In the genomic region with DNA sequence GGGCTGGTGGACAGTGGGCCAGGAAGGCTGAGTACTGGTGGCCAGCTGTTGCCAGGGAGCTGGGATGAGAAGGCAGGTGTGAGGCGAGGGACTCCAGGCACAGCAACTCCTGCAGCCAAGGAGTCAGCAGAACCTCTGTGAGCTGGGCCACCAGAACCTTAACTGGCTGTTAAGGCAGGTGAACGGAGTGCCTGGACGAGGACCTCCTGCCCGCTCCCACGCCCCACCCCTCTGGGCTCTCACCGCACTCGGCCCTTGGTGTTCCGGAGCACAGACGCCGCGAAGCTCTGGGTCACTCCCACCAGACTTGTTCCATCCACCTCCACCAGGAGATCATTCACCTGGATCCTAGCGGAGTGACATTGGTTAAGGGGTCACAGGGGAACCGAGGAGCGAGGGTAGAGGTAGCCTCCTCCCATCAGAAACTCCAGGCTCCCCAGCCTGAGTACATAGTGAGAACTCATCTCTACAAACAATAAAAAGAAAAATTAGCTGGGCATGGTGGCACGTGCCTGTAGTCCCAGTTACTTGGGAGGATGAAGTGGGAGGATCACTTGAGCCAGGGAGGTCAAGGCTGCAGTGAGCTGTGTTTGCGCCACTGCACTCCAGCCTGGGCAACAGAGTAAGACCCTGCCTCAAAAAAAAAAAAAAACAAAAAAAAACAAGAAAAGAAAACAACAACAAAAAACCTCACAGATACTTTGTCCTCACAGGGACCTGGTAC, we compare ENCODE assay signal across 13 cellular contexts. TPM values are rescaled to one million over a fixed set of nuclear protein-coding genes. Genes with fewer than 3 reads are reported as not detected.
DNase-seq lines count a peak whose midpoint lies in the region; ATAC-seq and TF ChIP-seq lines count a peak whose summit lies in the region.
"Had no signal": no experiment of that assay in that cellular context is flagged by ENCODE, and none has a peak within 500 bp of the region (broad histone marks: within the 10 kb centered on the region; RNA-seq: fewer than 3 reads in every experiment).

No MANE protein-coding gene starts in this region.

- intact Hi-C loops in left ventricle myocardium inferior (cut with micrococcal nuclease) (no loop called here), Right ventricle myocardium inferior (cut with DNase I) (loop anchor here (2.0 kb wide), 1 partner anchor 36 kb away; no protein-coding TSS in a partner anchor), lower lobe of right lung (cut with DNase I) (no loop called here), prostate gland (cut with DNase I) (no loop called here)
- intact Hi-C loops in activated T-helper 2 cell treated with anti-CD3 and anti-CD28 coated beads, Interferon-gamma antibody, Interleukin-2, Interleukin-4, amounts not matched to agents 10 μg/mL and 5 μg/mL and 100 μg/mL, durations not matched to agents 14 hours and 24 hours and 36 hours (cut with micrococcal nuclease): loop anchor here (2.0 kb wide), 1 partner anchor 20 kb away; no protein-coding TSS in a partner anchor

- H3K4me1 ChIP-seq in left ventricle myocardium inferior (peaks cover 61% of the 10 kb centered on the region), lower lobe of right lung (peaks cover 51% of the 10 kb centered on the region), upper lobe of left lung (peaks cover 46 to 69% (median 52%) of the 10 kb centered on the region in 4 donors), prostate gland (replicated peaks) (no peaks in the 10 kb centered on the region)

- no peaks in the 10 kb centered on the region for H3K9me3 Mint-ChIP-seq in activated T-helper 2 cell treated with anti-CD3 and anti-CD28 coated beads, Interferon-gamma antibody, Interleukin-2, Interleukin-4, amounts not matched to agents 10 μg/mL and 5 μg/mL and 100 μg/mL, durations not matched to agents 14 hours and 24 hours and 36 hours
- H3K9me3 Mint-ChIP-seq: mesothelial cell of epicardium had no signal

- H3K9me3 ChIP-seq in left ventricle myocardium inferior (replicated peaks): no peaks in the 10 kb centered on the region
- no peaks in the 10 kb centered on the region for H3K9me3 ChIP-seq in lower lobe of right lung
- H3K9me3 ChIP-seq in upper lobe of left lung: no peaks in the 10 kb centered on the region
- no peaks in the 10 kb centered on the region for H3K9me3 ChIP-seq in prostate gland

- ATAC-seq in Right ventricle myocardium inferior (no peak), lower lobe of right lung (no peak), upper lobe of left lung (ENCODE audit: low FRiP score in 2 of 2) (no peak), HG02623 (IDR thresholded peaks at IDR 0.05; ENCODE audit: unreplicated experiment) (no peak)

- TF ChIP-seq EP300 in upper lobe of left lung (IDR thresholded peaks at IDR 0.05): no peak

- TF ChIP-seq POLR2A in upper lobe of left lung (IDR thresholded peaks at IDR 0.05) (no peak), prostate gland (IDR thresholded peaks at IDR 0.05) (no peak)

- 81 to 83% methylated on average over 14 to 16 of the region's 16 CpGs for WGBS in upper lobe of left lung, 2 donors
- WGBS in prostate gland: 92% methylated on average over 16 of the region's 16 CpGs

- TF ChIP-seq CTCF in left ventricle myocardium inferior (IDR thresholded peaks at IDR 0.05; ENCODE audit: borderline replicate concordance): no peak
- no peak for TF ChIP-seq CTCF in lower lobe of right lung (IDR thresholded peaks at IDR 0.05)
- TF ChIP-seq CTCF in upper lobe of left lung (IDR thresholded peaks at IDR 0.05): no peak
- no peak for TF ChIP-seq CTCF in GM10266 (IDR thresholded peaks at IDR 0.05; ENCODE audit: control insufficient read depth, insufficient read depth, low read depth, missing control alignments)
- no peak for TF ChIP-seq CTCF in prostate gland (IDR thresholded peaks at IDR 0.05)

- no peaks in the 10 kb centered on the region for H3K27me3 Mint-ChIP-seq in activated T-helper 2 cell treated with anti-CD3 and anti-CD28 coated beads, Interferon-gamma antibody, Interleukin-2, Interleukin-4, amounts not matched to agents 10 μg/mL and 5 μg/mL and 100 μg/mL, durations not matched to agents 14 hours and 24 hours and 36 hours (ENCODE audit: low read depth)

- H3K27me3 ChIP-seq in left ventricle myocardium inferior (ENCODE audit: low read depth) (no peaks in the 10 kb centered on the region), lower lobe of right lung (ENCODE audit: low read depth) (no peaks in the 10 kb centered on the region), upper lobe of left lung (no peaks in the 10 kb centered on the region), prostate gland (replicated peaks; ENCODE audit: insufficient read depth) (no peaks in the 10 kb centered on the region)

- peak overlapping the region; percentile 28 for H3K4me3 ChIP-seq in left ventricle myocardium inferior
- no peak overlapping the region for H3K4me3 ChIP-seq in lower lobe of right lung
- H3K4me3 ChIP-seq in upper lobe of left lung: no peak overlapping the region
- no peak overlapping the region for H3K4me3 ChIP-seq in prostate gland

- H3K36me3 Mint-ChIP-seq in activated T-helper 2 cell treated with anti-CD3 and anti-CD28 coated beads, Interferon-gamma antibody, Interleukin-2, Interleukin-4, amounts not matched to agents 10 μg/mL and 5 μg/mL and 100 μg/mL, durations not matched to agents 14 hours and 24 hours and 36 hours (ENCODE audit: low read depth): peaks cover 95% of the 10 kb centered on the region

- DNase-seq in left ventricle myocardium inferior: no peak
- DNase-seq in Right ventricle myocardium inferior (ENCODE audit: missing footprints): no peak
- DNase-seq in activated T-helper 2 cell treated with anti-CD3 and anti-CD28 coated beads, Interferon-gamma antibody, Interleukin-2, Interleukin-4, amounts not matched to agents 10 μg/mL and 5 μg/mL and 100 μg/mL, durations not matched to agents 14 hours and 24 hours and 36 hours (ENCODE audit: low spot score): no peak
- no peak for DNase-seq in lower lobe of right lung
- DNase-seq in upper lobe of left lung: no peak
- DNase-seq in GM10266 (ENCODE audit: extremely low spot score): no peak
- no peak for DNase-seq in prostate gland (ENCODE audit: low spot score)
- DNase-seq: NCI-H1105 treated with DMSO at 0.1 percent for 48 hours; NCI-H510A treated with DMSO at 0.1 percent for 48 hours; stimulated activated CD4-positive, alpha-beta T cell treated with anti-CD3 and anti-CD28 coated beads, Interleukin-4, amount 100 ng/mL, for 1 hour had no signal

- peak overlapping the region; percentile 67 for H3K4me3 Mint-ChIP-seq in activated T-helper 2 cell treated with anti-CD3 and anti-CD28 coated beads, Interferon-gamma antibody, Interleukin-2, Interleukin-4, amounts not matched to agents 10 μg/mL and 5 μg/mL and 100 μg/mL, durations not matched to agents 14 hours and 24 hours and 36 hours (ENCODE audit: low read depth)
- H3K4me3 Mint-ChIP-seq: mesothelial cell of epicardium had no signal

- H3K36me3 ChIP-seq in left ventricle myocardium inferior (peaks cover 89% of the 10 kb centered on the region), lower lobe of right lung (peaks cover 93% of the 10 kb centered on the region), upper lobe of left lung (peaks cover 23 to 91% (median 81%) of the 10 kb centered on the region in 4 donors), prostate gland (peaks cover 15 to 19% of the 10 kb centered on the region in 2 donors)

- peaks cover 69% of the 10 kb centered on the region for H3K4me1 Mint-ChIP-seq in activated T-helper 2 cell treated with anti-CD3 and anti-CD28 coated beads, Interferon-gamma antibody, Interleukin-2, Interleukin-4, amounts not matched to agents 10 μg/mL and 5 μg/mL and 100 μg/mL, durations not matched to agents 14 hours and 24 hours and 36 hours (ENCODE audit: low read depth)

- H3K27ac ChIP-seq in left ventricle myocardium inferior (replicated peaks) (peak overlapping the region; percentile 74), lower lobe of right lung (peak overlapping the region; percentile 49), upper lobe of left lung (peak overlapping the region in 3 of 4 donors; percentile 62 to 79 (median 73)), prostate gland (no peak overlapping the region)

- peak overlapping the region; percentile 78 for H3K27ac Mint-ChIP-seq in activated T-helper 2 cell treated with anti-CD3 and anti-CD28 coated beads, Interferon-gamma antibody, Interleukin-2, Interleukin-4, amounts not matched to agents 10 μg/mL and 5 μg/mL and 100 μg/mL, durations not matched to agents 14 hours and 24 hours and 36 hours
- H3K27ac Mint-ChIP-seq: mesothelial cell of epicardium had no signal

RNA-seq across cellular contexts. Expression of a gene that starts 9.3 kb away (rescaled TPM):
- total RNA-seq in left ventricle myocardium inferior (33.0 TPM), Right ventricle myocardium inferior (38.4 TPM), lower lobe of right lung (92.6 TPM), upper lobe of left lung (100 to 1,000 TPM in 1 of 6 donors, 10 to 100 TPM in 5; 37.5 to 121 (median 74.7) TPM), prostate gland (10 to 100 TPM; 36.2 to 79.7 TPM)
- 126 and 130 TPM in 2 replicates for total RNA-seq in activated T-helper 2 cell treated with anti-CD3 and anti-CD28 coated beads, Interferon-gamma antibody, Interleukin-2, Interleukin-4, amounts not matched to agents 10 μg/mL and 5 μg/mL and 100 μg/mL, durations not matched to agents 14 hours and 24 hours and 36 hours

RNA-seq across cellular contexts. Expression of a gene that starts 11.2 kb away (rescaled TPM):
- 1.6 TPM for total RNA-seq in left ventricle myocardium inferior
- 1.7 TPM for total RNA-seq in Right ventricle myocardium inferior
- 2.0 and 2.4 TPM in 2 replicates for total RNA-seq in activated T-helper 2 cell treated with anti-CD3 and anti-CD28 coated beads, Interferon-gamma antibody, Interleukin-2, Interleukin-4, amounts not matched to agents 10 μg/mL and 5 μg/mL and 100 μg/mL, durations not matched to agents 14 hours and 24 hours and 36 hours
- 9.2 TPM for total RNA-seq in lower lobe of right lung
- 10 to 100 TPM in 2 of 6 donors, 1 to 10 TPM in 3, under 1 TPM in 1; 0.49 to 16.8 (median 5.6) TPM for total RNA-seq in upper lobe of left lung
- 1 to 10 TPM; 2.5 to 7.4 TPM for total RNA-seq in prostate gland

RNA-seq across cellular contexts. Expression of a gene that starts 24.6 kb away (rescaled TPM):
- total RNA-seq in left ventricle myocardium inferior: 137 TPM
- total RNA-seq in Right ventricle myocardium inferior: 151 TPM
- total RNA-seq in activated T-helper 2 cell treated with anti-CD3 and anti-CD28 coated beads, Interferon-gamma antibody, Interleukin-2, Interleukin-4, amounts not matched to agents 10 μg/mL and 5 μg/mL and 100 μg/mL, durations not matched to agents 14 hours and 24 hours and 36 hours: 0.41 and 0.48 TPM in 2 replicates
- 9.1 TPM for total RNA-seq in lower lobe of right lung
- total RNA-seq in upper lobe of left lung: 10 to 100 TPM in 5 of 6 donors, 1 to 10 TPM in 1; 1.6 to 19.7 (median 14.1) TPM
- 10 to 100 TPM; 13.9 to 19.4 TPM for total RNA-seq in prostate gland
- total RNA-seq: mesothelial cell of epicardium, RPMI7951 had no signal

RNA-seq across cellular contexts. Expression of a gene that starts 46.0 kb away (rescaled TPM):
- 206 TPM for total RNA-seq in left ventricle myocardium inferior
- total RNA-seq in Right ventricle myocardium inferior: 260 TPM
- total RNA-seq in activated T-helper 2 cell treated with anti-CD3 and anti-CD28 coated beads, Interferon-gamma antibody, Interleukin-2, Interleukin-4, amounts not matched to agents 10 μg/mL and 5 μg/mL and 100 μg/mL, durations not matched to agents 14 hours and 24 hours and 36 hours: 11.0 and 12.1 TPM in 2 replicates
- 35.7 TPM for total RNA-seq in lower lobe of right lung
- total RNA-seq in upper lobe of left lung: 10 to 100 TPM; 15.7 to 80.7 (median 34.9) TPM
- total RNA-seq in prostate gland: 10 to 100 TPM; 47.1 to 79.5 TPM

Comparison
In these comparisons a context has a peak if more than half of its experiments do, and no peak if none do; other contexts are left out.
1. intact Hi-C loops: an anchor here in Right ventricle myocardium inferior (2.0 kb wide) and activated T-helper 2 cell treated with anti-CD3 and anti-CD28 coated beads, Interferon-gamma antibody, Interleukin-2, Interleukin-4, amounts not matched to agents 10 μg/mL and 5 μg/mL and 100 μg/mL, durations not matched to agents 14 hours and 24 hours and 36 hours (2.0 kb wide); none called in left ventricle myocardium inferior, lower lobe of right lung and prostate gland.
2. H3K27ac ChIP-seq: peak in left ventricle myocardium inferior (single experiment), lower lobe of right lung (single experiment) and upper lobe of left lung (3 of 4); none in prostate gland (0 of 2).